ENCODE assay signal across 1 cellular context in genomic region chr3:145087038-145087437, GRCh38.
TF ChIP-seq lines count a peak whose summit lies in the region.

No MANE protein-coding gene starts in this region.

TF ChIP-seq in H1, 55 proteins besides CTCF, POLR2A, EP300 and RAD21 (continued from another document):
- TF ChIP-seq TBP (IDR thresholded peaks at IDR 0.05; ENCODE audit: low read depth, low read length) (no peak), ZNF274 (IDR thresholded peaks at IDR 0.05; ENCODE audit: borderline replicate concordance, extremely low read depth, low read length) (no peak), RBBP5 (IDR thresholded peaks at IDR 0.05; ENCODE audit: borderline replicate concordance, low read depth, low read length) (no peak), CTBP2 (IDR thresholded peaks at IDR 0.05; ENCODE audit: borderline replicate concordance, insufficient read depth, insufficient read length, low read length) (no peak), MAFK (IDR thresholded peaks at IDR 0.05; ENCODE audit: low read depth, low read length) (no peak)
TF ChIP-seq in H1: peak in this region for 0.
